In the genomic region with DNA sequence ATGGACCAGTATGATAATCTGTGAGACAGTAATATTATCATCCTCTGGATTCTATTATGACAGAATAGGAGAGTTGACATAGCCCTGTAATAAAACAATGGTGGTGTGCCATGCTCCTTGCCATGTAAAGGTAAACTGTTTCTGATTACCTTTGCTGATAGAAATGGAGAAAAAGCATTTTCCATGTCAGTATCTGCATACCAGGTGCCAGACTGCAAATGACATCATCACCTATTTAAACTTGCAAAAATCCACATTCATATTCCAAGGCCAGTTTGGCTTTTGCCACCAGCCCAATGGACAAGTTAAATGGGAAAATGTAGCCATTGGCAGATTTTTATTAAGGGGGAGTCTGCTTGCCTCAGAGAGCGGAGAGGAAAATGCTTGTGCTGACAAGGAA, we compare ENCODE assay signal across 9 cellular contexts.
"Had no signal": no experiment of that assay in that cellular context is flagged by ENCODE, and none has a peak within 500 bp of the region (broad histone marks: within the 10 kb centered on the region; RNA-seq: fewer than 3 reads in every experiment).

No MANE protein-coding gene starts in this region.

- H3K4me1 ChIP-seq: HAP-1 had no signal

- DNase-seq: GOT3, H7, HFFc6, IMR-90, KG1 had no signal

- H3K36me3 ChIP-seq: HAP-1 had no signal

- H3K4me3 ChIP-seq: HAP-1, K562 had no signal

- H3K27ac ChIP-seq: HL-60 had no signal

- ATAC-seq: HCT116, K562 had no signal

- FAIRE-seq: K562 had no signal

- H3K9me3 ChIP-seq: HAP-1 had no signal
